ENCODE assay signal across 16 cellular contexts in the genomic region with DNA sequence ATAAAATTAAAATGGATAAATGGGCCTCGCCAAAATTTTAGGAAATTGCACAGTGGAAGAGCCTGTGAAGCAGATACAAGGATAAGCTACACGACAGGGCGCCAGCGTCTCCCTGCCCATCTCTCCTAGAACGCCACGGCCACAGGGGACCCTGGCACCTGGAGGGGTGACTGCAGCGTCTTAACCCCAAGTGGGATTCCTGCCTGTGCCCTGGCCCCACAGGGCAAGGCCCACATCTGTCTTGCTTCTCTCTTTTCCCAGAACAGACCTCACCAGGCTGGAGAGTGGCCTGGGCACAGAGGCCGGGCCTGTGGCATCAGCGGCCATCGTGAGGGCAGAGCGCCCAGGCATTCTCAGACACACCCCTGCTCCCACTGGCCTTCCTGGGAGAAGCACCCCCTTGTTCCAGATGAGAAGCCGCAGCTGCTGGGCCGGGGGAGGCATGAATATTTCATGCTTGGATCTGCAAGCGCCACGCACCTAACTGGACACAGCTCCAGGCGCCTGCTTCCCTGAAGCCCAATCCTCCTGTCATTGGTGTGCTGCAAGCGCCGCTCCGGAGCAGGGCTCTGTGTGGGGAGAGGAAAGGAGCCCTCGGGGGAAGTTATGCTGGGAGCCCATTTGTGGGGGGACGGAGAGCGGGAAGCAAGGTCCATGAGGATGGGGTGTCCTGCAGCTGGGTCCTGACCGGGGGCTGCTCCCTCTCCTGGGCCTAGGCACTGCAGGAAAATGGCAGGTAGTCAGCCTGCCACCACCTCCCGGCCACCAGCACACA.
"Had no signal": no experiment of that assay in that cellular context is flagged by ENCODE, and none has a peak within 500 bp of the region (broad histone marks: within the 10 kb centered on the region; RNA-seq: fewer than 3 reads in every experiment).

No MANE protein-coding gene starts in this region.

- H3K9me3 ChIP-seq: adrenal gland, esophagus squamous epithelium, ovary, tibial artery had no signal

- H3K36me3 ChIP-seq: adrenal gland, esophagus squamous epithelium, ovary, tibial artery had no signal

- H3K27ac ChIP-seq: adrenal gland, esophagus squamous epithelium, ovary, tibial artery, VCaP had no signal

- DNase-seq: activated CD4-positive, alpha-beta T cell treated with anti-CD3 and anti-CD28 coated beads for 48 hours; activated CD8-positive, alpha-beta memory T cell treated with anti-CD3 and anti-CD28 coated beads, Interleukin-2, amount 50 U/mL, for 4 hours; activated CD8-positive, alpha-beta T cell treated with anti-CD3 and anti-CD28 coated beads, Interleukin-2, amount 10 ng/mL, durations not matched to agents 7 days and 5 days; activated naive CD4-positive, alpha-beta T cell treated with anti-CD3 and anti-CD28 coated beads for 36 hours; adrenal gland; esophagus squamous epithelium; immature natural killer cell; left cardiac atrium; SHP77 had no signal

- FAIRE-seq: colon had no signal

- H3K9me3 Mint-ChIP-seq: activated naive CD4-positive, alpha-beta T cell treated with anti-CD3 and anti-CD28 coated beads for 36 hours; immature natural killer cell had no signal

- H3K4me1 ChIP-seq: adrenal gland, esophagus squamous epithelium, tibial artery had no signal

- ATAC-seq: left cardiac atrium; SK-N-SH treated with all-trans-retinoic acid at 6 μM for 48 hours; stimulated activated effector memory CD8-positive, alpha-beta T cell treated with anti-CD3 and anti-CD28 coated beads, Interleukin-12 subunit alpha, Interleukin-12 subunit beta, amount 100 ng/mL, for 72 hours had no signal

- H3K4me3 ChIP-seq: adrenal gland, esophagus squamous epithelium, ovary, tibial artery had no signal

- H3K27me3 ChIP-seq: adrenal gland, esophagus squamous epithelium, ovary, tibial artery had no signal

- H3K27ac Mint-ChIP-seq: activated CD8-positive, alpha-beta T cell treated with anti-CD3 and anti-CD28 coated beads, Interleukin-2, amount 10 ng/mL, durations not matched to agents 7 days and 5 days; immature natural killer cell; stimulated activated effector memory CD8-positive, alpha-beta T cell treated with anti-CD3 and anti-CD28 coated beads, Interleukin-12 subunit alpha, Interleukin-12 subunit beta, amount 100 ng/mL, for 72 hours had no signal

- H3K4me3 Mint-ChIP-seq: activated CD8-positive, alpha-beta T cell treated with anti-CD3 and anti-CD28 coated beads, Interleukin-2, amount 10 ng/mL, durations not matched to agents 7 days and 5 days; activated naive CD4-positive, alpha-beta T cell treated with anti-CD3 and anti-CD28 coated beads for 36 hours; immature natural killer cell; neural crest cell; stimulated activated effector memory CD8-positive, alpha-beta T cell treated with anti-CD3 and anti-CD28 coated beads, Interleukin-12 subunit alpha, Interleukin-12 subunit beta, amount 100 ng/mL, for 72 hours had no signal

- H3K4me1 Mint-ChIP-seq: neural crest cell had no signal
